Comparison of ENCODE assay signal across 8 cellular contexts in genomic region chr21:43646550-43647260, GRCh38. TPM values are rescaled to one million over a fixed set of nuclear protein-coding genes. Genes with fewer than 3 reads are reported as not detected.
DNase-seq lines count a peak whose midpoint lies in the region; ATAC-seq and TF ChIP-seq lines count a peak whose summit lies in the region.

No MANE protein-coding gene starts in this region.

- H3K36me3 ChIP-seq in OCI-LY1 (ENCODE audit: insufficient read depth, low read length): no peaks in the 10 kb centered on the region

- H3K9ac ChIP-seq in OCI-LY1 (ENCODE audit: low read length): no peak overlapping the region

- peak; percentile 92 for DNase-seq in AG10803 (ENCODE audit: low read depth)
- peak; percentile 84 for DNase-seq in Jurkat, Clone E6-1 (ENCODE audit: low read depth, low spot score)
- peak; percentile 69 for DNase-seq in activated CD8-positive, alpha-beta memory T cell treated with anti-CD3 and anti-CD28 coated beads, Interleukin-2, amount 50 U/mL, for 24 hours (ENCODE audit: extremely low read depth)
- peak; percentile 97 for DNase-seq in epithelial cell of esophagus (ENCODE audit: low read depth)
- DNase-seq in mucosa of gallbladder (ENCODE audit: low spot score): peak; percentile 90
- DNase-seq in stimulated activated CD8-positive, alpha-beta memory T cell treated with anti-CD3 and anti-CD28 coated beads, Interleukin-7, amount 100 ng/mL, for 1 hour (ENCODE audit: low read depth in 2 of 2): peak; percentile 62 to 78

- H3F3A ChIP-seq in OCI-LY1 (ENCODE audit: insufficient read depth, low read length): no peaks in the 10 kb centered on the region

- no peaks in the 10 kb centered on the region for H3K9me2 ChIP-seq in OCI-LY1 (ENCODE audit: low read depth, low read length)

- no peaks in the 10 kb centered on the region for H4K20me1 ChIP-seq in OCI-LY1 (ENCODE audit: insufficient read depth, low read length)

- H3K4me2 ChIP-seq in OCI-LY1 (ENCODE audit: low read length): no peak overlapping the region

- no peaks in the 10 kb centered on the region for H3K9me3 ChIP-seq in OCI-LY1 (ENCODE audit: low read length)

- H3K27ac ChIP-seq in OCI-LY1 (ENCODE audit: low read depth, low read length, poor library complexity, severe bottlenecking): no peak overlapping the region

- no peak overlapping the region for H2AFZ ChIP-seq in OCI-LY1 (ENCODE audit: low read length)

- peak; percentile 70 for ATAC-seq in GM19395 (IDR thresholded peaks at IDR 0.05; ENCODE audit: unreplicated experiment)

- TF ChIP-seq CTCF in AG10803 (conservative IDR thresholded peaks at IDR 0.05; ENCODE audit: low read length) (peak; percentile 99), OCI-LY1 (IDR thresholded peaks at IDR 0.05; ENCODE audit: low read length) (peak; percentile 97), epithelial cell of esophagus (IDR thresholded peaks at IDR 0.05; ENCODE audit: insufficient read depth, low read depth, low read length, missing control alignments) (peak; percentile 99)

- H3K4me1 ChIP-seq in OCI-LY1 (ENCODE audit: insufficient read depth, low read length, severe bottlenecking): no peaks in the 10 kb centered on the region

- H3K79me2 ChIP-seq in OCI-LY1 (ENCODE audit: insufficient read depth, low read length): no peaks in the 10 kb centered on the region

- no peak overlapping the region for H3K4me3 ChIP-seq in AG10803 (ENCODE audit: low read length)
- no peak overlapping the region for H3K4me3 ChIP-seq in Jurkat, Clone E6-1 (ENCODE audit: low read length)
- no peak overlapping the region for H3K4me3 ChIP-seq in OCI-LY1 (ENCODE audit: low read depth, low read length, poor library complexity, severe bottlenecking)
- no peak overlapping the region for H3K4me3 ChIP-seq in epithelial cell of esophagus (ENCODE audit: low read length)

- H3K27me3 ChIP-seq in OCI-LY1 (ENCODE audit: insufficient read depth, low read length): no peaks in the 10 kb centered on the region; the same call in 1 of the 2 replicates

RNA-seq across cellular contexts. Expression of gene HSF2BP, which starts 12.6 kb away (rescaled TPM):
- 4.9 TPM for polyA plus RNA-seq in Jurkat, Clone E6-1 (2012; ENCODE audit: insufficient read depth, insufficient read length)
- total RNA-seq in mucosa of gallbladder: 0.26 TPM

RNA-seq across cellular contexts. Expression of gene RRP1B, which starts 12.7 kb away (rescaled TPM):
- polyA plus RNA-seq in Jurkat, Clone E6-1 (2012; ENCODE audit: insufficient read depth, insufficient read length): 37.1 TPM
- 16.5 TPM for total RNA-seq in mucosa of gallbladder
